26 cellular contexts compared by ENCODE assay signal in the genomic region with DNA sequence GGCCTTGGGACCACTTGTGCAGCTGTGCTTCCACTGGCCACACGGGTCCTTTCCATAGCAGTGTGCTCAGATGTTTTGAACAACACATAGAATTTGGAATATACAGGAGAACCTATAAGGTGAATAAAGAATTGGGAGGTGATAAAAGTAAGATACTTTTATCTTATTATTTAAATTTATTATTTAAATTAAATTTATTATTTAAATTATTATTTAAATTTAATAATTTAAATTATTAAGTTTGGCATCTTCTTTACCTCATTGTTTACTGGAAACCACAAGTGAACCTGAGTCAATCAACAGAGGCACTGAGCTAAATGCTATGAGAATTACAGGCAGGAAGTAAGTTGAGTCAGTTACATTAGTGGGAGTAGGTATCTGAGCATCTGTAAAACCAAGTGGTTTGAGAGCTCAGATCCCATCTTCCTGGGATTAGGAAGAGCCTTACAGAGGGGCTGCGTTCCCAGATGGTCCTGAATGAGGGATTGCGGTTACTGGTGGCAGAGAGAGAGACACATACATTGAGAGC.
DNase-seq lines count a peak whose midpoint lies in the region; ATAC-seq and TF ChIP-seq lines count a peak whose summit lies in the region.
"Had no signal": no experiment of that assay in that cellular context is flagged by ENCODE, and none has a peak within 500 bp of the region (broad histone marks: within the 10 kb centered on the region; RNA-seq: fewer than 3 reads in every experiment).

No MANE protein-coding gene starts in this region.

- DNase-seq in CD4-positive, CD25-positive, alpha-beta regulatory T cell: no peak
- DNase-seq in CD8-positive, alpha-beta T cell: no peak
- DNase-seq in NCI-H524 treated with DMSO at 0.1 percent for 48 hours (lab: John Stamatoyannopoulos, UW) (peak; percentile 65), fibroblast of mammary gland (ENCODE audit: low read depth) (peak; percentile 7), HuH-7 (ENCODE audit: low spot score) (no peak), BE2C (no peak), osteoblast (ENCODE audit: insufficient read length, low spot score, missing footprints) (no peak), neural progenitor cell (ENCODE audit: low spot score) (no peak)
- DNase-seq: activated CD4-positive, alpha-beta T cell treated with anti-CD3 and anti-CD28 coated beads for 4 hours; activated naive CD4-positive, alpha-beta T cell treated with anti-CD3 and anti-CD28 coated beads for 36 hours; activated T-cell treated with anti-CD3 and anti-CD28 coated beads, Interleukin-2, amount 50 U/mL, for 4 hours; anterior cingulate cortex; C1 segment of cervical spinal cord; DND-41; hippocampal formation; KBM-7; left cardiac atrium; mucosa of descending colon; NCI-H1092 treated with DMSO at 0.1 percent for 48 hours; NCI-H187; NCI-H510A; stimulated activated CD4-positive, alpha-beta T cell treated with anti-CD3 and anti-CD28 coated beads, Interleukin-4, amount 100 ng/mL, for 4 hours had no signal

- H3K4me1 ChIP-seq in CD4-positive, CD25-positive, alpha-beta regulatory T cell (ENCODE audit: control insufficient read depth, insufficient read depth, low read length, poor library complexity, severe bottlenecking): peaks cover 16% of the 10 kb centered on the region
- H3K4me1 ChIP-seq in CD8-positive, alpha-beta T cell (ENCODE audit: insufficient read depth, low read length): no peaks in the 10 kb centered on the region
- H3K4me1 ChIP-seq in BE2C (no peaks in the 10 kb centered on the region), osteoblast (ENCODE audit: insufficient read depth, low read length) (no peaks in the 10 kb centered on the region), neural progenitor cell (peaks cover 33% of the 10 kb centered on the region)

- ATAC-seq in CD4-positive, CD25-positive, alpha-beta regulatory T cell (ENCODE audit: low read depth in 2 of 2): no peak
- no peak for ATAC-seq in CD8-positive, alpha-beta T cell
- ATAC-seq: activated T-cell treated with anti-CD3 and anti-CD28 coated beads, Interleukin-2, amount 50 U/mL, for 4 hours; left cardiac atrium; mucosa of descending colon; natural killer cell treated with Interleukin-12 subunit alpha and Interleukin-12 subunit beta and Interleukin-15 and Interleukin-18, amount 100 ng/mL, for 72 hours; Right ventricle myocardium inferior had no signal

- H3K9ac ChIP-seq in neural progenitor cell: no peak overlapping the region

- no peak for TF ChIP-seq CTCF in CD8-positive, alpha-beta T cell (IDR thresholded peaks at IDR 0.05)
- TF ChIP-seq CTCF in fibroblast of mammary gland (conservative IDR thresholded peaks at IDR 0.05; ENCODE audit: control insufficient read depth, insufficient read depth, low read depth, low read length) (no peak), BE2C (IDR thresholded peaks at IDR 0.05; ENCODE audit: low read depth, low read length) (no peak), osteoblast (IDR thresholded peaks at IDR 0.05; ENCODE audit: extremely low read depth, low read depth, low read length) (no peak), neural progenitor cell (IDR thresholded peaks at IDR 0.05) (no peak)

- H2AFZ ChIP-seq in osteoblast (ENCODE audit: low read length) (no peak overlapping the region), neural progenitor cell (replicated peaks) (no peak overlapping the region)

- CTCF ChIA-PET in CD8-positive, alpha-beta T cell (lab: Charles Lee): no interaction called here

- peaks cover 49% of the 10 kb centered on the region for H3K36me3 Mint-ChIP-seq in CD4-positive, CD25-positive, alpha-beta regulatory T cell
- H3K36me3 Mint-ChIP-seq in CD8-positive, alpha-beta T cell: peaks cover 79% of the 10 kb centered on the region
- peaks cover 24% of the 10 kb centered on the region for H3K36me3 Mint-ChIP-seq in neural progenitor cell

- H3K9me3 ChIP-seq in CD4-positive, CD25-positive, alpha-beta regulatory T cell (ENCODE audit: control insufficient read depth in 2 of 2, low read length in 2 of 2): no peaks in the 10 kb centered on the region
- no peaks in the 10 kb centered on the region for H3K9me3 ChIP-seq in CD8-positive, alpha-beta T cell (ENCODE audit: low read length)
- no peaks in the 10 kb centered on the region; the same call in 1 of the 2 replicates for H3K9me3 ChIP-seq in BE2C
- no peaks in the 10 kb centered on the region for H3K9me3 ChIP-seq in osteoblast (ENCODE audit: low read depth, low read length)
- H3K9me3 ChIP-seq in neural progenitor cell (ENCODE audit: low read depth): no peaks in the 10 kb centered on the region
- H3K9me3 ChIP-seq: mucosa of descending colon had no signal

- H3K4me1 Mint-ChIP-seq in CD4-positive, CD25-positive, alpha-beta regulatory T cell: peaks cover 20 to 34% (median 25%) of the 10 kb centered on the region in 4 donors
- peaks cover 24% of the 10 kb centered on the region for H3K4me1 Mint-ChIP-seq in CD8-positive, alpha-beta T cell (ENCODE audit: low read depth)
- peaks cover 41% of the 10 kb centered on the region for H3K4me1 Mint-ChIP-seq in neural progenitor cell

- intact Hi-C loops in CD8-positive, alpha-beta T cell (cut with DNase I, micrococcal nuclease): no loop called here

- H3K27me3 Mint-ChIP-seq in CD4-positive, CD25-positive, alpha-beta regulatory T cell: no peaks in the 10 kb centered on the region
- no peaks in the 10 kb centered on the region for H3K27me3 Mint-ChIP-seq in CD8-positive, alpha-beta T cell (ENCODE audit: low read depth)
- H3K27me3 Mint-ChIP-seq in neural progenitor cell (ENCODE audit: insufficient read depth, low read depth): peaks cover 2% of the 10 kb centered on the region
- H3K27me3 Mint-ChIP-seq: natural killer cell treated with Interleukin-12 subunit alpha and Interleukin-12 subunit beta and Interleukin-15 and Interleukin-18, amount 100 ng/mL, for 72 hours had no signal

- H3K4me2 ChIP-seq in osteoblast (ENCODE audit: insufficient read depth, low read length): no peak overlapping the region
- H3K4me2 ChIP-seq in neural progenitor cell: no peak overlapping the region

- H3K27ac ChIP-seq in CD4-positive, CD25-positive, alpha-beta regulatory T cell (ENCODE audit: insufficient read depth, low read length, poor library complexity, severe bottlenecking): no peak overlapping the region
- H3K27ac ChIP-seq in CD8-positive, alpha-beta T cell (ENCODE audit: low read depth, low read length): no peak overlapping the region
- H3K27ac ChIP-seq in osteoblast (ENCODE audit: low read depth, low read length) (no peak overlapping the region), neural progenitor cell (no peak overlapping the region)
- H3K27ac ChIP-seq: VCaP had no signal

- H3K4me3 Mint-ChIP-seq in CD4-positive, CD25-positive, alpha-beta regulatory T cell: no peak overlapping the region
- no peak overlapping the region for H3K4me3 Mint-ChIP-seq in CD8-positive, alpha-beta T cell
- H3K4me3 Mint-ChIP-seq in neural progenitor cell: no peak overlapping the region
- H3K4me3 Mint-ChIP-seq: activated naive CD4-positive, alpha-beta T cell treated with anti-CD3 and anti-CD28 coated beads for 36 hours; activated T-cell treated with anti-CD3 and anti-CD28 coated beads, Interleukin-2, amount 50 U/mL, for 4 hours; natural killer cell treated with Interleukin-12 subunit alpha and Interleukin-12 subunit beta and Interleukin-15 and Interleukin-18, amount 100 ng/mL, for 72 hours had no signal

- H4K20me1 ChIP-seq in osteoblast (ENCODE audit: insufficient read depth, low read length): no peaks in the 10 kb centered on the region
- H4K20me1 ChIP-seq in neural progenitor cell (ENCODE audit: low read depth): peaks cover 90% of the 10 kb centered on the region

- no peaks in the 10 kb centered on the region for H3K9me3 Mint-ChIP-seq in CD4-positive, CD25-positive, alpha-beta regulatory T cell
- H3K9me3 Mint-ChIP-seq in CD8-positive, alpha-beta T cell: no peaks in the 10 kb centered on the region
- no peaks in the 10 kb centered on the region for H3K9me3 Mint-ChIP-seq in neural progenitor cell
- H3K9me3 Mint-ChIP-seq: activated naive CD4-positive, alpha-beta T cell treated with anti-CD3 and anti-CD28 coated beads for 36 hours; activated T-cell treated with anti-CD3 and anti-CD28 coated beads, Interleukin-2, amount 50 U/mL, for 4 hours; natural killer cell treated with Interleukin-12 subunit alpha and Interleukin-12 subunit beta and Interleukin-15 and Interleukin-18, amount 100 ng/mL, for 72 hours had no signal

- H3K79me2 ChIP-seq in osteoblast (ENCODE audit: insufficient read depth, low read length): no peaks in the 10 kb centered on the region
- H3K79me2 ChIP-seq in neural progenitor cell (ENCODE audit: low read depth): no peaks in the 10 kb centered on the region

- peaks cover 74% of the 10 kb centered on the region for H3K36me3 ChIP-seq in CD4-positive, CD25-positive, alpha-beta regulatory T cell (ENCODE audit: control insufficient read depth, insufficient read depth, low read length)
- peaks cover 17% of the 10 kb centered on the region for H3K36me3 ChIP-seq in CD8-positive, alpha-beta T cell (ENCODE audit: insufficient read depth, low read length)
- peaks cover 3% of the 10 kb centered on the region; the same call in 1 of the 2 replicates for H3K36me3 ChIP-seq in BE2C
- no peaks in the 10 kb centered on the region for H3K36me3 ChIP-seq in osteoblast (ENCODE audit: insufficient read depth, low read length)
- H3K36me3 ChIP-seq in neural progenitor cell: no peaks in the 10 kb centered on the region

- H3F3A ChIP-seq in neural progenitor cell (ENCODE audit: low read depth): peaks cover 32% of the 10 kb centered on the region

- POLR2A ChIA-PET in CD8-positive, alpha-beta T cell (lab: Charles Lee): no interaction called here

- H3K27me3 ChIP-seq in CD4-positive, CD25-positive, alpha-beta regulatory T cell (ENCODE audit: control insufficient read depth, insufficient read depth, low read length): no peaks in the 10 kb centered on the region
- H3K27me3 ChIP-seq in CD8-positive, alpha-beta T cell (ENCODE audit: insufficient read depth, low read length): no peaks in the 10 kb centered on the region
- H3K27me3 ChIP-seq in BE2C: no peaks in the 10 kb centered on the region
- H3K27me3 ChIP-seq in osteoblast (ENCODE audit: insufficient read depth, low read length): no peaks in the 10 kb centered on the region
- peaks cover 19% of the 10 kb centered on the region for H3K27me3 ChIP-seq in neural progenitor cell

- no peak overlapping the region for H3K4me3 ChIP-seq in CD4-positive, CD25-positive, alpha-beta regulatory T cell (ENCODE audit: low read depth, low read length)
- no peak overlapping the region for H3K4me3 ChIP-seq in CD8-positive, alpha-beta T cell (ENCODE audit: low read depth, low read length)
- H3K4me3 ChIP-seq in fibroblast of mammary gland (ENCODE audit: control insufficient read depth, low read depth, low read length) (no peak overlapping the region), BE2C (ENCODE audit: low read depth, low read length) (no peak overlapping the region), osteoblast (ENCODE audit: insufficient read depth, low read length) (no peak overlapping the region), neural progenitor cell (no peak overlapping the region)
- H3K4me3 ChIP-seq: lung, mucosa of descending colon had no signal

- peak overlapping the region; percentile 55 to 67 (median 58) for H3K27ac Mint-ChIP-seq in CD4-positive, CD25-positive, alpha-beta regulatory T cell
- H3K27ac Mint-ChIP-seq in CD8-positive, alpha-beta T cell: peak overlapping the region; percentile 3
- H3K27ac Mint-ChIP-seq in neural progenitor cell: no peak overlapping the region
- H3K27ac Mint-ChIP-seq: activated naive CD4-positive, alpha-beta T cell treated with anti-CD3 and anti-CD28 coated beads for 36 hours had no signal

Comparison
In these comparisons a context has a peak if more than half of its experiments do, and no peak if none do; other contexts are left out.
1. DNase-seq: peak in NCI-H524 treated with DMSO at 0.1 percent for 48 hours (single experiment) and fibroblast of mammary gland (single experiment); none in CD4-positive, CD25-positive, alpha-beta regulatory T cell (0 of 3), CD8-positive, alpha-beta T cell (0 of 7), HuH-7 (single experiment), BE2C (single experiment), osteoblast (single experiment) and neural progenitor cell (single experiment).